In genomic region chr2:15806801-15807417, GRCh38 we compare ENCODE assay signal across 37 cellular contexts.
"Had no signal": no experiment of that assay in that cellular context is flagged by ENCODE, and none has a peak within 500 bp of the region (broad histone marks: within the 10 kb centered on the region; RNA-seq: fewer than 3 reads in every experiment).

No MANE protein-coding gene starts in this region.

- H3K9me3 ChIP-seq: adrenal gland, ascending aorta, body of pancreas, breast epithelium had no signal

- H3K4me1 Mint-ChIP-seq: activated naive CD4-positive, alpha-beta T cell treated with anti-CD3 and anti-CD28 coated beads, Interleukin-2, amount 10 ng/mL, durations not matched to agents 7 days and 5 days; activated naive CD4-positive, alpha-beta T cell treated with anti-CD3 and anti-CD28 coated beads, Interleukin-2, amount 50 U/mL, for 24 hours; activated naive CD8-positive, alpha-beta T cell treated with anti-CD3 and anti-CD28 coated beads for 36 hours; activated naive CD8-positive, alpha-beta T cell treated with anti-CD3 and anti-CD28 coated beads, Interleukin-2, amount 10 ng/mL, durations not matched to agents 7 days and 5 days; activated naive CD8-positive, alpha-beta T cell treated with anti-CD3 and anti-CD28 coated beads, Interleukin-2, amount 50 U/mL, for 24 hours; activated T-helper 17 cell treated with anti-CD3 and anti-CD28 coated beads, Interleukin-2, amount 50 U/mL, for 72 hours; central memory CD8-positive, alpha-beta T cell had no signal

- H3K36me3 ChIP-seq: adrenal gland, ascending aorta, brain microvascular endothelial cell, breast epithelium, cardiac muscle cell had no signal

- H3K4me3 Mint-ChIP-seq: activated naive CD4-positive, alpha-beta T cell treated with anti-CD3 and anti-CD28 coated beads for 36 hours; activated naive CD4-positive, alpha-beta T cell treated with anti-CD3 and anti-CD28 coated beads, Interleukin-2, amount 10 ng/mL, durations not matched to agents 7 days and 5 days; activated naive CD4-positive, alpha-beta T cell treated with anti-CD3 and anti-CD28 coated beads, Interleukin-2, amount 50 U/mL, for 24 hours; activated naive CD8-positive, alpha-beta T cell; activated naive CD8-positive, alpha-beta T cell treated with anti-CD3 and anti-CD28 coated beads for 36 hours; activated naive CD8-positive, alpha-beta T cell treated with anti-CD3 and anti-CD28 coated beads, Interleukin-2, amount 10 ng/mL, durations not matched to agents 7 days and 5 days; activated naive CD8-positive, alpha-beta T cell treated with anti-CD3 and anti-CD28 coated beads, Interleukin-2, amount 50 U/mL, for 24 hours; activated T-cell treated with anti-CD3 and anti-CD28 coated beads, Interleukin-2, amount 50 U/mL, for 24 hours; activated T-cell treated with anti-CD3 and anti-CD28 coated beads, Interleukin-2, amount 50 U/mL, for 72 hours; activated T-helper 1 cell treated with anti-CD3 and anti-CD28 coated beads, Interleukin-12 subunit alpha, Interleukin-12 subunit beta, Interleukin-2, Interleukin-4 antibody, amounts not matched to agents 30 ng/mL and 10 ng/mL and 1 ng/mL, durations not matched to agents 14 hours and 24 hours and 36 hours; activated T-helper 17 cell treated with anti-CD3 and anti-CD28 coated beads, Interleukin-2, amount 50 U/mL, for 72 hours; brain; central memory CD8-positive, alpha-beta T cell had no signal

- DNase-seq: activated effector memory CD4-positive, alpha-beta T cell treated with anti-CD3 and anti-CD28 coated beads, Interleukin-2, amount 50 U/mL, for 16 hours; activated effector memory CD4-positive, alpha-beta T cell treated with Interleukin-2 at 50 U/mL for 16 hours; activated gamma-delta T cell; activated gamma-delta T cell treated with Interleukin-2 at 50 U/mL for 16 hours; activated naive CD4-positive, alpha-beta T cell; activated naive CD4-positive, alpha-beta T cell treated with anti-CD3 and anti-CD28 coated beads for 36 hours; activated naive CD4-positive, alpha-beta T cell treated with anti-CD3 and anti-CD28 coated beads, Interleukin-2, amount 10 ng/mL, durations not matched to agents 7 days and 5 days; activated naive CD4-positive, alpha-beta T cell treated with anti-CD3 and anti-CD28 coated beads, Interleukin-2, amount 50 U/mL, for 16 hours; activated naive CD4-positive, alpha-beta T cell treated with Interleukin-2 at 50 U/mL for 16 hours; activated naive CD8-positive, alpha-beta T cell treated with anti-CD3 and anti-CD28 coated beads for 36 hours; activated naive CD8-positive, alpha-beta T cell treated with anti-CD3 and anti-CD28 coated beads, Interleukin-2, amount 10 ng/mL, durations not matched to agents 7 days and 5 days; activated naive CD8-positive, alpha-beta T cell treated with anti-CD3 and anti-CD28 coated beads, Interleukin-2, amount 50 U/mL, for 24 hours; activated T-cell treated with anti-CD3 and anti-CD28 coated beads, Interleukin-2, amount 50 U/mL, for 1 hour; activated T-cell treated with anti-CD3 and anti-CD28 coated beads, Interleukin-2, amount 50 U/mL, for 24 hours; activated T-cell treated with anti-CD3 and anti-CD28 coated beads, Interleukin-2, amount 50 U/mL, for 48 hours; activated T-cell treated with anti-CD3 and anti-CD28 coated beads, Interleukin-2, amount 50 U/mL, for 72 hours; adrenal gland; amniotic stem cell; amygdala; anterior cingulate cortex; aorta; body of pancreas; brain microvascular endothelial cell; caudate nucleus; central memory CD4-positive, alpha-beta T cell; cerebellar nuclear complex had no signal

- H3K27ac ChIP-seq: adrenal gland, ascending aorta, body of pancreas, brain microvascular endothelial cell, breast epithelium, cardiac muscle cell had no signal

- H3K4me1 ChIP-seq: adrenal gland, ascending aorta, body of pancreas, breast epithelium had no signal

- ATAC-seq: activated naive CD4-positive, alpha-beta T cell treated with anti-CD3 and anti-CD28 coated beads, Interleukin-2, amount 50 U/mL, for 72 hours; activated naive CD8-positive, alpha-beta T cell treated with anti-CD3 and anti-CD28 coated beads, Interleukin-2, amount 50 U/mL, for 24 hours; activated T-cell treated with anti-CD3 and anti-CD28 coated beads, Interleukin-2, amount 50 U/mL, for 72 hours; activated T-helper 17 cell treated with anti-CD3 and anti-CD28 coated beads, Interleukin-2, amount 50 U/mL, for 72 hours; body of pancreas had no signal

- H3K27me3 Mint-ChIP-seq: activated naive CD8-positive, alpha-beta T cell; activated naive CD8-positive, alpha-beta T cell treated with anti-CD3 and anti-CD28 coated beads, Interleukin-2, amount 10 ng/mL, durations not matched to agents 7 days and 5 days; activated naive CD8-positive, alpha-beta T cell treated with anti-CD3 and anti-CD28 coated beads, Interleukin-2, amount 50 U/mL, for 24 hours; activated T-cell treated with anti-CD3 and anti-CD28 coated beads, Interleukin-2, amount 50 U/mL, for 24 hours; activated T-helper 17 cell treated with anti-CD3 and anti-CD28 coated beads, Interleukin-2, amount 50 U/mL, for 72 hours had no signal

- H3K4me3 ChIP-seq: adrenal gland, ascending aorta, body of pancreas, breast epithelium, cardiac muscle cell had no signal

- H3K9me3 Mint-ChIP-seq: activated naive CD4-positive, alpha-beta T cell treated with anti-CD3 and anti-CD28 coated beads for 36 hours; activated naive CD4-positive, alpha-beta T cell treated with anti-CD3 and anti-CD28 coated beads, Interleukin-2, amount 10 ng/mL, durations not matched to agents 7 days and 5 days; activated naive CD4-positive, alpha-beta T cell treated with anti-CD3 and anti-CD28 coated beads, Interleukin-2, amount 50 U/mL, for 24 hours; activated naive CD4-positive, alpha-beta T cell treated with anti-CD3 and anti-CD28 coated beads, Interleukin-2, amount 50 U/mL, for 72 hours; activated naive CD8-positive, alpha-beta T cell treated with anti-CD3 and anti-CD28 coated beads for 36 hours; activated naive CD8-positive, alpha-beta T cell treated with anti-CD3 and anti-CD28 coated beads, Interleukin-2, amount 10 ng/mL, durations not matched to agents 7 days and 5 days; activated naive CD8-positive, alpha-beta T cell treated with anti-CD3 and anti-CD28 coated beads, Interleukin-2, amount 50 U/mL, for 24 hours; activated T-cell treated with anti-CD3 and anti-CD28 coated beads, Interleukin-2, amount 50 U/mL, for 24 hours; activated T-cell treated with anti-CD3 and anti-CD28 coated beads, Interleukin-2, amount 50 U/mL, for 72 hours; activated T-helper 1 cell treated with anti-CD3 and anti-CD28 coated beads, Interleukin-12 subunit alpha, Interleukin-12 subunit beta, Interleukin-2, Interleukin-4 antibody, amounts not matched to agents 30 ng/mL and 10 ng/mL and 1 ng/mL, durations not matched to agents 14 hours and 24 hours and 36 hours; activated T-helper 17 cell treated with anti-CD3 and anti-CD28 coated beads, Interleukin-2, amount 50 U/mL, for 72 hours; activated T-helper 2 cell treated with anti-CD3 and anti-CD28 coated beads, Interferon-gamma antibody, Interleukin-2, Interleukin-4, amounts not matched to agents 10 μg/mL and 5 μg/mL and 100 μg/mL, durations not matched to agents 14 hours and 24 hours and 36 hours; central memory CD8-positive, alpha-beta T cell had no signal

- H3K36me3 Mint-ChIP-seq: activated naive CD4-positive, alpha-beta T cell treated with anti-CD3 and anti-CD28 coated beads, Interleukin-2, amount 10 ng/mL, durations not matched to agents 7 days and 5 days; activated naive CD4-positive, alpha-beta T cell treated with anti-CD3 and anti-CD28 coated beads, Interleukin-2, amount 50 U/mL, for 24 hours; activated naive CD4-positive, alpha-beta T cell treated with anti-CD3 and anti-CD28 coated beads, Interleukin-2, amount 50 U/mL, for 72 hours; activated naive CD8-positive, alpha-beta T cell; activated naive CD8-positive, alpha-beta T cell treated with anti-CD3 and anti-CD28 coated beads for 36 hours; activated naive CD8-positive, alpha-beta T cell treated with anti-CD3 and anti-CD28 coated beads, Interleukin-2, amount 10 ng/mL, durations not matched to agents 7 days and 5 days; brain had no signal

- H3K27me3 ChIP-seq: adrenal gland, ascending aorta, body of pancreas, brain microvascular endothelial cell, cardiac muscle cell had no signal
